Comparison of ENCODE assay signal across 17 cellular contexts in genomic region chr7:3103614-3104399, GRCh38.
DNase-seq lines count a peak whose midpoint lies in the region; ATAC-seq and TF ChIP-seq lines count a peak whose summit lies in the region.
"Had no signal": no experiment of that assay in that cellular context is flagged by ENCODE, and none has a peak within 500 bp of the region (broad histone marks: within the 10 kb centered on the region; RNA-seq: fewer than 3 reads in every experiment).

No MANE protein-coding gene starts in this region.

- intact Hi-C loops in tibial artery (cut with DNase I; ENCODE audit: low total_unique reads): no loop called here

- H3K4me1 ChIP-seq in tibial artery: peaks cover 0 to 46% (median 9%) of the 10 kb centered on the region in 4 donors
- H3K4me1 ChIP-seq: esophagus squamous epithelium, transverse colon had no signal

- H3K27ac ChIP-seq in tibial artery: peak overlapping the region; percentile 52 to 56
- H3K27ac ChIP-seq: hepatocyte had no signal

- H3K36me3 Mint-ChIP-seq in activated naive CD4-positive, alpha-beta T cell treated with anti-CD3 and anti-CD28 coated beads, Interleukin-2, amount 50 U/mL, for 24 hours: no peaks in the 10 kb centered on the region
- H3K36me3 Mint-ChIP-seq in central memory CD8-positive, alpha-beta T cell (ENCODE audit: insufficient read depth): peaks cover 1% of the 10 kb centered on the region
- no peaks in the 10 kb centered on the region for H3K36me3 Mint-ChIP-seq in mesothelial cell of epicardium
- H3K36me3 Mint-ChIP-seq: naive B cell had no signal

- H3K4me1 Mint-ChIP-seq in activated naive CD4-positive, alpha-beta T cell treated with anti-CD3 and anti-CD28 coated beads, Interleukin-2, amount 50 U/mL, for 24 hours: peaks cover 64% of the 10 kb centered on the region
- H3K4me1 Mint-ChIP-seq in central memory CD8-positive, alpha-beta T cell: peaks cover 58% of the 10 kb centered on the region
- peaks cover 9% of the 10 kb centered on the region for H3K4me1 Mint-ChIP-seq in mesothelial cell of epicardium
- H3K4me1 Mint-ChIP-seq: activated B cell treated with CpG ODN at 0.5 μM for 24 hours had no signal

- peak overlapping the region; percentile 59 for H3K27ac Mint-ChIP-seq in activated naive CD4-positive, alpha-beta T cell treated with anti-CD3 and anti-CD28 coated beads, Interleukin-2, amount 50 U/mL, for 24 hours
- H3K27ac Mint-ChIP-seq in central memory CD8-positive, alpha-beta T cell (ENCODE audit: low read depth): peak overlapping the region; percentile 60
- peak overlapping the region; percentile 43 for H3K27ac Mint-ChIP-seq in mesothelial cell of epicardium
- H3K27ac Mint-ChIP-seq: activated B cell treated with CpG ODN at 0.5 μM for 24 hours had no signal

- no peaks in the 10 kb centered on the region for H3K36me3 ChIP-seq in tibial artery
- H3K36me3 ChIP-seq: esophagus squamous epithelium, MG63, transverse colon had no signal

- H3K9me3 ChIP-seq in tibial artery: peaks cover 0 to 11% (median 4%) of the 10 kb centered on the region in 3 donors
- H3K9me3 ChIP-seq: MG63 had no signal

- no peak overlapping the region for H3K4me3 ChIP-seq in tibial artery
- H3K4me3 ChIP-seq: esophagus squamous epithelium, hepatocyte, MG63, transverse colon had no signal

- H3K9me3 Mint-ChIP-seq in activated naive CD4-positive, alpha-beta T cell treated with anti-CD3 and anti-CD28 coated beads, Interleukin-2, amount 50 U/mL, for 24 hours: no peaks in the 10 kb centered on the region
- no peaks in the 10 kb centered on the region for H3K9me3 Mint-ChIP-seq in central memory CD8-positive, alpha-beta T cell
- no peaks in the 10 kb centered on the region for H3K9me3 Mint-ChIP-seq in mesothelial cell of epicardium

- peak; percentile 86 for ATAC-seq in central memory CD8-positive, alpha-beta T cell (replicated peaks; ENCODE audit: extremely low read depth, poor library complexity, severe bottlenecking)
- no peak for ATAC-seq in GM18907 (IDR thresholded peaks at IDR 0.05; ENCODE audit: unreplicated experiment)
- ATAC-seq in HG02885 (IDR thresholded peaks at IDR 0.05; ENCODE audit: poor library complexity, unreplicated experiment): no peak

- H3K27me3 ChIP-seq in tibial artery: no peaks in the 10 kb centered on the region
- H3K27me3 ChIP-seq: hepatocyte, MG63, transverse colon had no signal

- H3K27me3 Mint-ChIP-seq in activated naive CD4-positive, alpha-beta T cell treated with anti-CD3 and anti-CD28 coated beads, Interleukin-2, amount 50 U/mL, for 24 hours: no peaks in the 10 kb centered on the region
- no peaks in the 10 kb centered on the region for H3K27me3 Mint-ChIP-seq in central memory CD8-positive, alpha-beta T cell
- peaks cover 3% of the 10 kb centered on the region for H3K27me3 Mint-ChIP-seq in mesothelial cell of epicardium (ENCODE audit: low read depth)

- no peak for DNase-seq in activated naive CD4-positive, alpha-beta T cell (lab: John Stamatoyannopoulos, UW)
- DNase-seq in central memory CD8-positive, alpha-beta T cell (ENCODE audit: low spot score in 2 of 2): peak in 1 of 2 donors; percentile 46
- DNase-seq in mesothelial cell of epicardium (ENCODE audit: low spot score in 2 of 2, unreplicated experiment in 2 of 2): no peak
- peak in 1 of 2 donors; percentile 35 for DNase-seq in tibial artery
- DNase-seq in DMS114 treated with DMSO at 0.1 percent for 48 hours (lab: John Stamatoyannopoulos, UW; ENCODE audit: unreplicated experiment): no peak
- DNase-seq: activated B cell treated with CpG ODN at 0.5 μM for 24 hours, esophagus squamous epithelium, MG63, naive B cell, NCI-H2029 treated with DMSO at 0.1 percent for 48 hours, NCI-H82, SW 1271, transverse colon had no signal

- TF ChIP-seq CTCF in mesothelial cell of epicardium (IDR thresholded peaks at IDR 0.05; ENCODE audit: unreplicated experiment): no peak
- no peak for TF ChIP-seq CTCF in tibial artery (IDR thresholded peaks at IDR 0.05)

- no peak overlapping the region for H3K4me3 Mint-ChIP-seq in activated naive CD4-positive, alpha-beta T cell treated with anti-CD3 and anti-CD28 coated beads, Interleukin-2, amount 50 U/mL, for 24 hours
- H3K4me3 Mint-ChIP-seq in central memory CD8-positive, alpha-beta T cell: peak overlapping the region; percentile 34
- no peak overlapping the region for H3K4me3 Mint-ChIP-seq in mesothelial cell of epicardium
- H3K4me3 Mint-ChIP-seq: activated B cell treated with CpG ODN at 0.5 μM for 24 hours, naive B cell had no signal
